23 cellular contexts compared by ENCODE assay signal in genomic region chr10:2488606-2489005, GRCh38.
"Had no signal": no experiment of that assay in that cellular context is flagged by ENCODE, and none has a peak within 500 bp of the region (broad histone marks: within the 10 kb centered on the region; RNA-seq: fewer than 3 reads in every experiment).

No MANE protein-coding gene starts in this region.

- H3K36me3 ChIP-seq: Peyer's patch, SJCRH30 had no signal

- H3K27me3 ChIP-seq: Peyer's patch, SJCRH30 had no signal

- DNase-seq: IMR-90, Kasumi-1, MM.1S, NCI-H1092 treated with DMSO at 0.1 percent for 48 hours, NCI-H1436, NCI-H187, NCI-H2029, NCI-H2081 treated with DMSO at 0.1 percent for 48 hours, NCI-H2171, NCI-H226, NCI-H446, NCI-H510A, NCI-H524 treated with DMSO at 0.1 percent for 48 hours, NCI-H69, NCI-H774, OCI-M1, PC-9, Peyer's patch, SHP77 treated with DMSO at 0.1 percent for 48 hours, SJCRH30 had no signal

- ATAC-seq: Right ventricle myocardium inferior, SK-N-SH treated with all-trans-retinoic acid at 6 μM for 48 hours had no signal

- H3K27ac ChIP-seq: KMS-11, PC-9, Peyer's patch, SJCRH30 had no signal

- H3K9me3 ChIP-seq: SJCRH30 had no signal

- H3K4me3 ChIP-seq: PC-9, Peyer's patch, SJCRH30 had no signal

- H3K4me1 ChIP-seq: Peyer's patch, SJCRH30 had no signal
